8 cellular contexts compared by ENCODE assay signal in genomic region chr2:230712443-230713330, GRCh38. TPM values are rescaled to one million over a fixed set of nuclear protein-coding genes. Genes with fewer than 3 reads are reported as not detected.
DNase-seq lines count a peak whose midpoint lies in the region; ATAC-seq, FAIRE-seq and TF ChIP-seq lines count a peak whose summit lies in the region.

Gene CAB39, plus strand, starts transcription at chr2:230712842. Its CDS starts 47,160 bp downstream, at chr2:230760002.

- intact Hi-C loops in adrenal gland (cut with DNase I): loop anchor here in 1 of 2 donors (10.0 kb wide), 1 partner anchor 82 kb away; no protein-coding TSS in a partner anchor
- intact Hi-C loops in left cardiac atrium (cut with DNase I): loop anchor here in 1 of 2 donors (5.0 kb wide), 1 partner anchor 85 kb away; no protein-coding TSS in a partner anchor

- peaks cover 9 to 31% of the 10 kb centered on the region in 2 donors for H3K4me1 ChIP-seq in adrenal gland (replicated peaks in 1 of 2)

- H3K36me3 ChIP-seq in adrenal gland (replicated peaks in 1 of 2): no peaks in the 10 kb centered on the region

- WGBS in adrenal gland, 4 donors: 0 to 1% (median 0%) methylated on average over 12 to 110 of the region's 110 CpGs

- POLR2A ChIA-PET in T-cell (lab: Charles Lee): interaction anchor here in 1 of 2 donors (0.6 kb wide), 1 partner anchor 12 kb away, joined by 10 read pairs; no protein-coding TSS in a partner anchor

- H3K27ac Mint-ChIP-seq in T-cell (peak within 1 kb of the TSS; percentile 95 to 98), progenitor cell of endocrine pancreas (peak within 1 kb of the TSS; percentile 98)

- no peaks in the 10 kb centered on the region for H3K9me3 ChIP-seq in adrenal gland (replicated peaks in 1 of 3)

- no peak; the same call in 1 of the 2 replicates for TF ChIP-seq POLR2A in GM12891 (IDR thresholded peaks at IDR 0.05; ENCODE audit: low read depth, low read length)
- TF ChIP-seq POLR2A in adrenal gland (IDR thresholded peaks at IDR 0.05): peak; percentile 69 to 88

- DNase-seq in GM12891 (ENCODE audit: insufficient read length, low spot score): peak; percentile 83
- DNase-seq in NCI-H1417 treated with DMSO at 0.1 percent for 48 hours (lab: John Stamatoyannopoulos, UW): peak; percentile 60
- peak; percentile 74 to 90 (median 84) for DNase-seq in T-cell
- peak; percentile 79 to 89 (median 86) for DNase-seq in adrenal gland
- DNase-seq in left cardiac atrium: peak; percentile 91
- peak; percentile 83 for DNase-seq in progenitor cell of endocrine pancreas (ENCODE audit: low spot score, unreplicated experiment)
- DNase-seq in ureter (ENCODE audit: low spot score): peak; percentile 79

- peak within 1 kb of the TSS; percentile 91 to 99 (median 96) for H3K4me3 Mint-ChIP-seq in T-cell
- H3K4me3 Mint-ChIP-seq in progenitor cell of endocrine pancreas (ENCODE audit: low read depth): peak within 1 kb of the TSS; percentile 87

- peak; percentile 91 for ATAC-seq in HG02798 (IDR thresholded peaks at IDR 0.05; ENCODE audit: poor library complexity, unreplicated experiment)
- ATAC-seq in T-cell (replicated peaks in 1 of 4): peak; percentile 84 to 89 (median 87)
- peak; percentile 92 to 96 for ATAC-seq in left cardiac atrium

- peak; percentile 22 to 96 (median 68) for TF ChIP-seq CTCF in adrenal gland (IDR thresholded peaks at IDR 0.05)
- peak; percentile 95 for TF ChIP-seq CTCF in progenitor cell of endocrine pancreas (IDR thresholded peaks at IDR 0.05; ENCODE audit: unreplicated experiment)

- H3K9me3 Mint-ChIP-seq in T-cell (no peaks in the 10 kb centered on the region), progenitor cell of endocrine pancreas (ENCODE audit: low read depth) (no peaks in the 10 kb centered on the region)

- CTCF ChIA-PET in T-cell (lab: Charles Lee): interaction anchor here (0.5 to 2.2 kb wide), 9 partner anchors 10 to 86 kb away, joined by 3 to 27 read pairs (median 4); no protein-coding TSS in a partner anchor

- peaks cover 40 to 50% (median 48%) of the 10 kb centered on the region in 3 donors for H3K4me1 Mint-ChIP-seq in T-cell
- peaks cover 19% of the 10 kb centered on the region for H3K4me1 Mint-ChIP-seq in progenitor cell of endocrine pancreas (ENCODE audit: low read depth)

- FAIRE-seq in GM12891 (lab: Jason Lieb, UNC): peak; percentile 99

- H3K4me3 ChIP-seq in adrenal gland: peak within 1 kb of the TSS; percentile 37 to 94 (median 73)

- H3K27ac ChIP-seq in adrenal gland: peak within 1 kb of the TSS; percentile 71 to 98 (median 94)

- H3K36me3 Mint-ChIP-seq in T-cell: peaks cover 11% of the 10 kb centered on the region
- H3K36me3 Mint-ChIP-seq in progenitor cell of endocrine pancreas (ENCODE audit: insufficient read depth): peaks cover 2% of the 10 kb centered on the region

- no peaks in the 10 kb centered on the region for H3K27me3 ChIP-seq in adrenal gland

- H3K27me3 Mint-ChIP-seq in T-cell: no peaks in the 10 kb centered on the region
- peaks cover 9% of the 10 kb centered on the region for H3K27me3 Mint-ChIP-seq in progenitor cell of endocrine pancreas

TF ChIP-seq in GM12891, 5 proteins besides CTCF, POLR2A, EP300 and RAD21:
- TF ChIP-seq TAF1 (IDR thresholded peaks at IDR 0.05; ENCODE audit: low read depth, low read length) (0 out of 2 replicates have a peak, but pooled peaks have one; percentile 20), PAX5 (IDR thresholded peaks at IDR 0.05; ENCODE audit: insufficient read depth, low read length, severe bottlenecking) (peak; percentile 70), POU2F2 (IDR thresholded peaks at IDR 0.05; ENCODE audit: low read depth, low read length) (no peak), SPI1 (IDR thresholded peaks at IDR 0.05; ENCODE audit: low read depth, low read length) (peak; percentile 96)

RNA-seq across cellular contexts. Expression of gene CAB39, which starts in this region (rescaled TPM):
- 40.5 TPM for polyA plus RNA-seq in GM12891 (2012; ENCODE audit: low read depth, missing spikeins)
- total RNA-seq in T-cell: 100 to 1,000 TPM in 1 of 5 donors, 10 to 100 TPM in 4; 91.7 to 102 (median 96.7) TPM
- 10 to 100 TPM; 47.1 to 96.1 (median 58.6) TPM for total RNA-seq in adrenal gland
- polyA plus RNA-seq in adrenal gland: 10 to 100 TPM; 10.5 to 65.8 (median 19.5) TPM
- total RNA-seq in left cardiac atrium: 10 to 100 TPM; 85.5 to 87.8 TPM
- 44.1 and 49.0 TPM in 2 replicates for total RNA-seq in progenitor cell of endocrine pancreas
- 85.8 TPM for total RNA-seq in ureter

Comparison
In these comparisons a context has a peak if more than half of its experiments do, and no peak if none do; other contexts are left out.
1. Peak in every context shown above with its lines: DNase-seq, ATAC-seq, H3K4me3 ChIP-seq and H3K27ac ChIP-seq.